ENCODE assay signal across 8 cellular contexts in genomic region chr14:100025111-100025510, GRCh38. TPM values are rescaled to one million over a fixed set of nuclear protein-coding genes. Genes with fewer than 3 reads are reported as not detected.
DNase-seq lines count a peak whose midpoint lies in the region; ATAC-seq and TF ChIP-seq lines count a peak whose summit lies in the region.

No MANE protein-coding gene starts in this region.

- peaks cover 10% of the 10 kb centered on the region for H3K27me3 Mint-ChIP-seq in T-helper 17 cell

- H3K27me3 ChIP-seq in gastrocnemius medialis, result no peaks in the 10 kb centered on the region

- H3K4me3 ChIP-seq in gastrocnemius medialis, result no peak overlapping the region

- no peak overlapping the region for H3K27ac ChIP-seq in gastrocnemius medialis

- in situ Hi-C loops in gastrocnemius medialis (cut with MboI; ENCODE audit: low sequenced_read_pairs in 4 of 4), result no loop called here

- no peak overlapping the region for H3K4me3 Mint-ChIP-seq in T-helper 17 cell

- H3K9me3 ChIP-seq in T-helper 17 cell (ENCODE audit: control insufficient read depth, low read length, poor library complexity, severe bottlenecking) (no peaks in the 10 kb centered on the region), gastrocnemius medialis (no peaks in the 10 kb centered on the region)

- ATAC-seq in HG03442 (IDR thresholded peaks at IDR 0.05; ENCODE audit: unreplicated experiment), result peak; percentile 71
- peak; percentile 57 for ATAC-seq in T-helper 17 cell
- no peak for ATAC-seq in gastrocnemius medialis
- ATAC-seq in HG03025 (IDR thresholded peaks at IDR 0.05; ENCODE audit: low FRiP score, unreplicated experiment), result no peak

- no peaks in the 10 kb centered on the region for H3K36me3 ChIP-seq in gastrocnemius medialis

- TF ChIP-seq CTCF in gastrocnemius medialis (IDR thresholded peaks at IDR 0.05 in 4 of 5, conservative IDR thresholded peaks at IDR 0.05 in 1 of 5), result peak in 1 of 5 experiments; percentile 9

- peak; percentile 39 for DNase-seq in DMS53 (lab: John Stamatoyannopoulos, UW)
- DNase-seq in DMS53 treated with DMSO at 0.1 percent for 48 hours (lab: John Stamatoyannopoulos, UW; ENCODE audit: unreplicated experiment), result no peak
- no peak for DNase-seq in T-helper 17 cell
- peak; percentile 40 to 64 for DNase-seq in erythroblast (lab: John Stamatoyannopoulos, UW)
- DNase-seq in gastrocnemius medialis, result peak; percentile 10 to 21
- no peak for DNase-seq in central memory CD4-positive, alpha-beta T cell

- H3K36me3 Mint-ChIP-seq in T-helper 17 cell (ENCODE audit: low read depth), result peaks cover 2% of the 10 kb centered on the region

- intact Hi-C loops in gastrocnemius medialis (cut with DNase I; ENCODE audit: low total_unique reads), result loop anchor here (1.0 kb wide), 1 partner anchor 43 kb away; no protein-coding TSS in a partner anchor

- H3K4me1 ChIP-seq in gastrocnemius medialis, result peaks cover 28 to 39% of the 10 kb centered on the region in 2 donors

- peak overlapping the region; percentile 60 for H3K27ac Mint-ChIP-seq in T-helper 17 cell

- H3K4me1 Mint-ChIP-seq in T-helper 17 cell, result peaks cover 11% of the 10 kb centered on the region

- TF ChIP-seq POLR2A in erythroblast (IDR thresholded peaks at IDR 0.05; ENCODE audit: low read length) (no peak), gastrocnemius medialis (IDR thresholded peaks at IDR 0.05) (no peak)

RNA-seq across cellular contexts. Expression of gene EVL, which starts 40.1 kb away (rescaled TPM):
- total RNA-seq in T-helper 17 cell (100 to 1,000 TPM; 793 to 831 TPM), gastrocnemius medialis (10 to 100 TPM in 1 of 4 donors, 1 to 10 TPM in 3; 5.8 to 14.3 (median 9.5) TPM)

Comparison
In these comparisons a context has a peak if more than half of its experiments do, and no peak if none do; other contexts are left out.
1. DNase-seq: peak in DMS53 (single experiment), erythroblast (2 of 2) and gastrocnemius medialis (2 of 2); none in DMS53 treated with DMSO at 0.1 percent for 48 hours (single experiment), T-helper 17 cell (0 of 3) and central memory CD4-positive, alpha-beta T cell (single experiment).
2. ATAC-seq: peak in HG03442 (single experiment) and T-helper 17 cell (single experiment); none in gastrocnemius medialis (0 of 2) and HG03025 (single experiment).
3. RNA of gene EVL, which starts 40.1 kb away (total RNA-seq): 793 to 831 TPM in T-helper 17 cell; 5.8 to 14.3 TPM in gastrocnemius medialis; every median in the first group is over 10 times any median in the second.